In the genomic region with DNA sequence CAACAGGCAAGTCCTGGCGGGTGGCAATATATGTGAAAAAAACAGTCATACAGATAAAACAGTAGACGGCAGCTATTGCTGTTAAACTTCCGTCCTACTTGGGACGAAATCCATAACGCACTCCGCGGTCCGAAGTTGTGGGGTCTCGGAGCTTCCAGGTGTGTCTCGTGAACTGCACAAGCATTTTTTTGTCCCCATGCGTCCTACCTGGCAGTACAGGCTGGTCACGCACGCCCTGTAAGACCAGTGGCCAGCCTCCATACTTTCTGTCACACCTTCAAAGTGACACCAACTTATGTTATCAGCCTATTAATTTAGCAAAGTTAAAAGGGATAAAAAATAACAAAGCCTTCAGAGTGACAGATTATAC, we compare ENCODE assay signal across 8 cellular contexts. TPM values are rescaled to one million over a fixed set of nuclear protein-coding genes. Genes with fewer than 3 reads are reported as not detected.
A peak's percentile ranks its signal among the peaks of the same experiment; 100 is the strongest.
DNase-seq lines count a peak whose midpoint lies in the region; ATAC-seq and TF ChIP-seq lines count a peak whose summit lies in the region.

No MANE protein-coding gene starts in this region.

- H3K4ac ChIP-seq in trophoblast cell (ENCODE audit: low read depth, low read length): no peak overlapping the region

- CTCF ChIA-PET in PC-3 (lab: Charles Lee): no interaction called here

- TF ChIP-seq CTCF in PC-3 (conservative IDR thresholded peaks at IDR 0.05; ENCODE audit: low read depth, low read length): no peak

- H3K9me3 ChIP-seq in trophoblast cell (ENCODE audit: insufficient read depth, low read depth, low read length) (no peaks in the 10 kb centered on the region), PC-3 (ENCODE audit: low read length) (no peaks in the 10 kb centered on the region)

- H3K18ac ChIP-seq in trophoblast cell (ENCODE audit: low read length): no peak overlapping the region

- H2AFZ ChIP-seq in trophoblast cell (ENCODE audit: insufficient read depth, low read length, poor library complexity) (no peak overlapping the region), PC-3 (ENCODE audit: low read length) (no peak overlapping the region)

- H3K4me3 ChIP-seq in trophoblast cell (ENCODE audit: low read depth, low read length) (peak overlapping the region; percentile 55), PC-3 (ENCODE audit: low read length) (no peak overlapping the region)

- H2BK120ac ChIP-seq in trophoblast cell (ENCODE audit: insufficient read depth, low read length, poor library complexity): no peak overlapping the region

- H3K36me3 ChIP-seq in trophoblast cell (ENCODE audit: control insufficient read depth in 1 of 2, insufficient read depth in 2 of 2, low read length in 2 of 2) (no peaks in the 10 kb centered on the region), PC-3 (ENCODE audit: low read depth, low read length) (no peaks in the 10 kb centered on the region)

- no peaks in the 10 kb centered on the region for H3K79me2 ChIP-seq in trophoblast cell (ENCODE audit: control insufficient read depth, insufficient read depth, low read length, poor library complexity)
- H3K79me2 ChIP-seq in PC-3 (ENCODE audit: low read length): no peaks in the 10 kb centered on the region

- H2AK5ac ChIP-seq in trophoblast cell (ENCODE audit: low read length): no peak overlapping the region

- BruUV-seq in PC-3 (replicated peaks; lab: Mats Ljungman, UMichigan): no TSS peak

- DNase-seq in effector memory CD8-positive, alpha-beta T cell: no peak
- DNase-seq in trophoblast cell (no peak), PC-3 (no peak), globus pallidus (ENCODE audit: low spot score) (no peak), NCI-H510A treated with DMSO at 0.1 percent for 48 hours (lab: John Stamatoyannopoulos, UW) (no peak), ecto neural progenitor cell (ENCODE audit: low spot score) (no peak)

- H2BK5ac ChIP-seq in trophoblast cell (ENCODE audit: low read depth, low read length, poor library complexity): no peak overlapping the region

- no peaks in the 10 kb centered on the region for H3K9me3 Mint-ChIP-seq in effector memory CD8-positive, alpha-beta T cell

- no CpG with 5 or more reads among the region's 13 CpGs for WGBS in trophoblast cell (ENCODE audit: extremely low coverage, insufficient coverage, insufficient read length)

- H4K20me1 ChIP-seq in PC-3 (ENCODE audit: low read length): no peaks in the 10 kb centered on the region

- intact Hi-C loops in PC-3 (cut with micrococcal nuclease): no loop called here

- H3K9ac ChIP-seq in trophoblast cell (ENCODE audit: low read length): no peak overlapping the region
- no peak overlapping the region for H3K9ac ChIP-seq in PC-3 (ENCODE audit: low read length)

- peaks cover 31 to 47% of the 10 kb centered on the region in 2 donors for H3K27me3 Mint-ChIP-seq in effector memory CD8-positive, alpha-beta T cell

- POLR2A ChIA-PET in PC-3 (lab: Charles Lee; ENCODE audit: unreplicated experiment): no interaction called here

- peaks cover 0 to 2% of the 10 kb centered on the region in 2 experiments for H3K4me1 ChIP-seq in trophoblast cell (ENCODE audit: control insufficient read depth in 1 of 2, insufficient read depth in 2 of 2, low read length in 2 of 2)
- H3K4me1 ChIP-seq in PC-3 (ENCODE audit: insufficient read depth, low read length): no peaks in the 10 kb centered on the region

- no peak overlapping the region for H3K23ac ChIP-seq in trophoblast cell (ENCODE audit: low read length)

- H3K27ac ChIP-seq in trophoblast cell (ENCODE audit: low read depth, low read length) (no peak overlapping the region), PC-3 (ENCODE audit: low read length) (no peak overlapping the region)

- no peak overlapping the region for H4K8ac ChIP-seq in trophoblast cell (ENCODE audit: low read depth, low read length)

- H3K79me1 ChIP-seq in trophoblast cell (ENCODE audit: low read length): no peaks in the 10 kb centered on the region

- ATAC-seq in GM18868 (IDR thresholded peaks at IDR 0.05; ENCODE audit: unreplicated experiment) (peak; percentile 10), HG03159 (IDR thresholded peaks at IDR 0.05; ENCODE audit: unreplicated experiment) (peak; percentile 18), PC-3 (no peak)
- peak; percentile 12 for ATAC-seq in effector memory CD8-positive, alpha-beta T cell (replicated peaks)

- H3K27me3 ChIP-seq in trophoblast cell (ENCODE audit: insufficient read depth, low read length) (no peaks in the 10 kb centered on the region), PC-3 (ENCODE audit: low read length) (peaks cover 16% of the 10 kb centered on the region)

- H3K14ac ChIP-seq in trophoblast cell (ENCODE audit: low read length): no peak overlapping the region

- H3K4me3 Mint-ChIP-seq in effector memory CD8-positive, alpha-beta T cell: peak overlapping the region; percentile 76 to 77

- H3F3A ChIP-seq in PC-3 (ENCODE audit: low read length, unreplicated experiment): no peaks in the 10 kb centered on the region

- H3K9me2 ChIP-seq in PC-3 (replicated peaks; ENCODE audit: low read length): no peaks in the 10 kb centered on the region

- no peak overlapping the region for H4K12ac ChIP-seq in trophoblast cell (ENCODE audit: low read depth, low read length)

- H3K27ac Mint-ChIP-seq in effector memory CD8-positive, alpha-beta T cell: peak overlapping the region; percentile 16 to 60

- peaks cover 9% of the 10 kb centered on the region for H3K36me3 Mint-ChIP-seq in effector memory CD8-positive, alpha-beta T cell (ENCODE audit: insufficient read depth)

- H3K4me2 ChIP-seq in trophoblast cell (ENCODE audit: low read length) (peak overlapping the region; percentile 66), PC-3 (ENCODE audit: low read length) (no peak overlapping the region)

- no peak overlapping the region for H4K91ac ChIP-seq in trophoblast cell (ENCODE audit: low read depth, low read length)

- H3K4me1 Mint-ChIP-seq in effector memory CD8-positive, alpha-beta T cell (ENCODE audit: low read depth in 2 of 2): peaks cover 9 to 13% of the 10 kb centered on the region in 2 donors

- no peak overlapping the region for H2BK12ac ChIP-seq in trophoblast cell (ENCODE audit: low read length)

RNA-seq across cellular contexts. Expression of a gene that starts 51.3 kb away (rescaled TPM):
- 3,939 and 3,953 TPM in 2 replicates for polyA plus RNA-seq in trophoblast cell (2013)
- 4.5 and 4.8 TPM in 2 replicates for total RNA-seq in PC-3 (2014; rRNA removed)

RNA-seq across cellular contexts. Expression of a gene that starts 52.5 kb away (rescaled TPM):
- polyA plus RNA-seq in trophoblast cell (2013): 16.4 and 16.7 TPM in 2 replicates
- total RNA-seq in PC-3 (2014; rRNA removed): 19.8 and 28.5 TPM in 2 replicates
